16 cellular contexts compared by ENCODE assay signal in the genomic region with DNA sequence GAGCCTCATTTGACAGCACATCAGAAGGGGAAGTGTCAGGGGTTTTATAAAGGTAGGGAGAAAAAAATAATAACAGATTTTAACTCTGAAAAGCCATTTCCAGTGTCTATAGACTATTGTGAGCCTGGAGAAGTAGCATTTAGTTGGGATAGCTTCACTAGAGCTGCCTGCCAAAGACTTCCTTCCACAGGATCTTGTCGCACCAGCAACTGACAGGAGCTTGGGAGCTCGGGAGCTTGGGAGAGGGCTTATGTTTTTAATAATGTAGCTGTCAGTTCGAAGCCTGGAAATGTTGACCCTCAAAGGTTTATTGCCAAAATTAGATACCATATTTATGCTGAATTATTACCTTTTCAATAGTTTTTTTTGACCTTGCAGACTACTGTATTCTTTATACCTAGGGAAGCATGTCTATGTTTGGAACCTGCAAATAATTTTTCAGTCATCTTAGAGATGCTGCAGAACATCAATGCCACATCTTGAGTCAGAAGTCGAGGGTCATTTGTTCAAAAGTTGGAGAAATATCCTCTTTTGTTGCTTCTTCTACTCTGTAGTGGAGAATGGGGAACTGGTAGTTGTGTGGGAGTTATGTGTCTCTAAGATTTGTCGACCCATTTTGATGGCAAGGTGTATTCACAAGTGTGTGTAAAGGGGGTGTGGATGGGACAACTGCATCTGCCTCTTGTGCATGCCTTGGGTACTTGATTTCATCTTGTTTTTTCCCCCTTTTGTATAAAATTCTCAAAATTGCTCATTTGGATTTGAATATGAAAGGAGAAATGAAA. TPM values are rescaled to one million over a fixed set of nuclear protein-coding genes. Genes with fewer than 3 reads are reported as not detected.
DNase-seq lines count a peak whose midpoint lies in the region; ATAC-seq and TF ChIP-seq lines count a peak whose summit lies in the region.
"Had no signal": no experiment of that assay in that cellular context is flagged by ENCODE, and none has a peak within 500 bp of the region (broad histone marks: within the 10 kb centered on the region; RNA-seq: fewer than 3 reads in every experiment).

No MANE protein-coding gene starts in this region.

- intact Hi-C loops in dorsolateral prefrontal cortex (cut with DNase I), result no loop called here

- peak overlapping the region in 43 of 59 donors; percentile 6 to 91 (median 70) for H3K27ac ChIP-seq in dorsolateral prefrontal cortex
- H3K27ac ChIP-seq in suprapubic skin, result no peak overlapping the region
- H3K27ac ChIP-seq: Peyer's patch had no signal

- H3K9me3 Mint-ChIP-seq in progenitor cell of endocrine pancreas (ENCODE audit: low read depth), result no peaks in the 10 kb centered on the region
- H3K9me3 Mint-ChIP-seq: IgD-negative memory B cell had no signal

- H3K27me3 Mint-ChIP-seq in progenitor cell of endocrine pancreas, result peaks cover 21% of the 10 kb centered on the region
- H3K27me3 Mint-ChIP-seq: IgD-negative memory B cell had no signal

- no peak for TF ChIP-seq CTCF in dorsolateral prefrontal cortex (IDR thresholded peaks at IDR 0.05 in 54 of 56, conservative IDR thresholded peaks at IDR 0.05 in 2 of 56; ENCODE audit: low read depth in 1 of 56, partially characterized antibody in 56 of 56)
- TF ChIP-seq CTCF in suprapubic skin (IDR thresholded peaks at IDR 0.05), result no peak
- TF ChIP-seq CTCF in progenitor cell of endocrine pancreas (IDR thresholded peaks at IDR 0.05; ENCODE audit: unreplicated experiment), result no peak

- H3K27ac Mint-ChIP-seq in progenitor cell of endocrine pancreas, result no peak overlapping the region
- H3K27ac Mint-ChIP-seq: IgD-negative memory B cell had no signal

- no peaks in the 10 kb centered on the region for H3K4me1 ChIP-seq in suprapubic skin
- H3K4me1 ChIP-seq: Peyer's patch had no signal

- H3K9me3 ChIP-seq in suprapubic skin, result no peaks in the 10 kb centered on the region
- H3K9me3 ChIP-seq: Peyer's patch had no signal

- ATAC-seq in GM18868 (IDR thresholded peaks at IDR 0.05; ENCODE audit: unreplicated experiment) (peak; percentile 57), GM19324 (IDR thresholded peaks at IDR 0.05; ENCODE audit: low FRiP score, unreplicated experiment) (no peak)

- H3K4me1 Mint-ChIP-seq in progenitor cell of endocrine pancreas (ENCODE audit: low read depth), result peaks cover 30% of the 10 kb centered on the region

- H3K36me3 ChIP-seq in suprapubic skin, result no peaks in the 10 kb centered on the region
- H3K36me3 ChIP-seq: Peyer's patch had no signal

- H3K27me3 ChIP-seq in dorsolateral prefrontal cortex, result no peaks in the 10 kb centered on the region
- peaks cover 4% of the 10 kb centered on the region for H3K27me3 ChIP-seq in suprapubic skin
- H3K27me3 ChIP-seq: Peyer's patch had no signal

- no peaks in the 10 kb centered on the region for H3K36me3 Mint-ChIP-seq in progenitor cell of endocrine pancreas (ENCODE audit: insufficient read depth)
- H3K36me3 Mint-ChIP-seq: IgD-negative memory B cell had no signal

- no peak for TF ChIP-seq POLR2A in suprapubic skin (IDR thresholded peaks at IDR 0.05)

- H3K4me3 ChIP-seq in dorsolateral prefrontal cortex (peak overlapping the region in 58 of 59 donors; percentile 1 to 69 (median 48)), suprapubic skin (no peak overlapping the region)
- H3K4me3 ChIP-seq: Peyer's patch had no signal

- 53% methylated on average over 5 of the region's 5 CpGs for WGBS in suprapubic skin

- H3K4me3 Mint-ChIP-seq in progenitor cell of endocrine pancreas (ENCODE audit: low read depth), result no peak overlapping the region
- H3K4me3 Mint-ChIP-seq: IgD-negative memory B cell had no signal

- DNase-seq in OCI-M1 (lab: John Stamatoyannopoulos, UW) (peak; percentile 26), dorsolateral prefrontal cortex (peak in 1 of 10 donors; percentile 45), suprapubic skin (ENCODE audit: low spot score in 2 of 2) (no peak), progenitor cell of endocrine pancreas (ENCODE audit: low spot score, unreplicated experiment) (no peak)
- DNase-seq in stimulated activated naive CD4-positive, alpha-beta T cell treated with Interleukin-2 at 50 U/mL for 16 hours (lab: John Stamatoyannopoulos, UW), result no peak
- DNase-seq: DMS153, GOT3, NCI-H1092 treated with DMSO at 0.1 percent for 48 hours, NCI-H1694 treated with DMSO at 0.1 percent for 48 hours, NCI-H446, Peyer's patch, SHP77 had no signal

- TF ChIP-seq EP300 in suprapubic skin (IDR thresholded peaks at IDR 0.05), result no peak

RNA-seq across cellular contexts. Expression of a gene that starts 41.7 kb away (rescaled TPM):
- total RNA-seq in dorsolateral prefrontal cortex (100 to 1,000 TPM in 116 of 120 experiments, 10 to 100 TPM in 4; 77.6 to 293 (median 180) TPM), suprapubic skin (not detected), progenitor cell of endocrine pancreas (not detected in 2 replicates)
- total RNA-seq: HT1080 had no signal

Comparison
In these comparisons a context has a peak if more than half of its experiments do, and no peak if none do; other contexts are left out.
1. RNA of a gene that starts 41.7 kb away (total RNA-seq): 77.6 to 293 TPM in dorsolateral prefrontal cortex; not detected in progenitor cell of endocrine pancreas and not detected in suprapubic skin; every median in the first group is over 10 times any median in the second.